ENCODE assay signal across 21 cellular contexts in genomic region chr5:17978954-17979353, GRCh38.
DNase-seq lines count a peak whose midpoint lies in the region; ATAC-seq, FAIRE-seq and TF ChIP-seq lines count a peak whose summit lies in the region.
"Had no signal": no experiment of that assay in that cellular context is flagged by ENCODE, and none has a peak within 500 bp of the region (broad histone marks: within the 10 kb centered on the region; RNA-seq: fewer than 3 reads in every experiment).

No MANE protein-coding gene starts in this region.

- CTCF ChIA-PET in A549 (lab: Yijun Ruan, JAX): no interaction called here
- CTCF ChIA-PET in IMR-90 (lab: Yijun Ruan, JAX): no interaction called here
- CTCF ChIA-PET in K562 (lab: Yijun Ruan, JAX; ENCODE audit: low intra/inter-chr PET ratio): no interaction called here

- H2BK120ac ChIP-seq in IMR-90 (ENCODE audit: low read depth, low read length): no peak overlapping the region

- POLR2A ChIA-PET in A549 (lab: Yijun Ruan, JAX) (no interaction called here), IMR-90 (lab: Charles Lee; ENCODE audit: unreplicated experiment) (no interaction called here), K562 (lab: Yijun Ruan, JAX) (no interaction called here)

- H2AFZ ChIP-seq in IMR-90 (replicated peaks; ENCODE audit: low read length, poor library complexity) (no peak overlapping the region), K562 (ENCODE audit: low read depth, low read length) (no peak overlapping the region)

- no peaks in the 10 kb centered on the region for H3K9me3 Mint-ChIP-seq in mesothelial cell of epicardium

- no peak overlapping the region for H3K18ac ChIP-seq in IMR-90 (ENCODE audit: low read depth, low read length)

- no peaks in the 10 kb centered on the region for H3K79me2 ChIP-seq in K562 (ENCODE audit: control insufficient read depth, insufficient read depth, low read length)

- no peak overlapping the region for H3K9ac ChIP-seq in IMR-90 (ENCODE audit: low read depth, low read length)
- no peak overlapping the region for H3K9ac ChIP-seq in K562 (ENCODE audit: insufficient read depth in 1 of 2, low read depth in 2 of 2, low read length in 2 of 2)
- H3K9ac ChIP-seq: BLaER1 treated with 17β-estradiol and CSF1 and Interleukin-3, amounts not matched to agents 10 nM and 100 nM had no signal

- H3K4ac ChIP-seq in IMR-90 (ENCODE audit: low read depth, low read length): no peak overlapping the region

- TF ChIP-seq POLR2A in A549 (IDR thresholded peaks at IDR 0.05; ENCODE audit: low read length) (no peak), IMR-90 (IDR thresholded peaks at IDR 0.05; ENCODE audit: low read depth, low read length) (no peak), K562 (conservative IDR thresholded peaks at IDR 0.05) (no peak)

- TF ChIP-seq EP300 in A549 (IDR thresholded peaks at IDR 0.05) (no peak), K562 (IDR thresholded peaks at IDR 0.05; ENCODE audit: low read length) (no peak)

- H3K79me1 ChIP-seq in IMR-90 (ENCODE audit: low read depth in 1 of 2, low read length in 2 of 2): no peaks in the 10 kb centered on the region

- no peak overlapping the region for H3K23ac ChIP-seq in IMR-90 (ENCODE audit: low read depth, low read length)

- H3K14ac ChIP-seq in IMR-90 (replicated peaks; ENCODE audit: low read depth, low read length): no peak overlapping the region

- no peak overlapping the region for H4K8ac ChIP-seq in IMR-90 (ENCODE audit: low read depth in 2 of 2, low read length in 2 of 2)

- no peak overlapping the region for H3K27ac Mint-ChIP-seq in mesothelial cell of epicardium
- H3K27ac Mint-ChIP-seq: B cell; CD4-positive, alpha-beta T cell; CD8-positive, alpha-beta T cell had no signal

- in situ Hi-C loops in IMR-90 (cut with MboI; ENCODE audit: low sequenced_read_pairs) (no loop called here), K562 (cut with MboI) (no loop called here)

- WGBS in A549 (ENCODE audit: missing lambda C conversion rate): 86% methylated on average over 2 of the region's 2 CpGs
- WGBS in IMR-90 (ENCODE audit: extremely low coverage in 2 of 2, insufficient read length in 1 of 2), 2 experiments: no CpG with 5 or more reads among the region's 2 CpGs
- 0% methylated on average over 2 of the region's 2 CpGs for WGBS in K562 (ENCODE audit: insufficient coverage, low coverage, missing lambda C conversion rate)

- no peak overlapping the region for H3K27ac ChIP-seq in A549
- no peak overlapping the region for H3K27ac ChIP-seq in IMR-90 (ENCODE audit: insufficient read depth, low read length)
- no peak overlapping the region for H3K27ac ChIP-seq in K562 (ENCODE audit: extremely low read depth, low read depth, low read length)
- H3K27ac ChIP-seq: BLaER1 treated with 17β-estradiol and CSF1 and Interleukin-3, amounts not matched to agents 10 nM and 100 nM; C4-2B had no signal

- no peaks in the 10 kb centered on the region for H3K27me3 Mint-ChIP-seq in mesothelial cell of epicardium (ENCODE audit: low read depth)
- H3K27me3 Mint-ChIP-seq: B cell; CD4-positive, alpha-beta T cell had no signal

- H3K4me2 ChIP-seq in A549 (no peak overlapping the region), IMR-90 (ENCODE audit: low read depth, low read length) (no peak overlapping the region), K562 (ENCODE audit: insufficient read depth, low read length) (no peak overlapping the region)
- H3K4me2 ChIP-seq: BLaER1 treated with 17β-estradiol and CSF1 and Interleukin-3, amounts not matched to agents 10 nM and 100 nM had no signal

- DNase-seq in A549 (ENCODE audit: low read depth in 1 of 2, low spot score in 1 of 2) (no peak), IMR-90 (no peak), K562 (ENCODE audit: extremely low read depth in 1 of 4, low spot score in 3 of 4) (no peak), mesothelial cell of epicardium (ENCODE audit: low spot score in 2 of 2, unreplicated experiment in 2 of 2) (no peak)
- DNase-seq: 8988T; AML-193; Caco-2; Calu3; CD4-positive, alpha-beta T cell; CD8-positive, alpha-beta T cell; DMS79 treated with DMSO at 0.1 percent for 48 hours; GF-D8 had no signal

- intact Hi-C loops in IMR-90 (cut with micrococcal nuclease): no loop called here
- intact Hi-C loops in K562 (cut with micrococcal nuclease): no loop called here

- H3K4me3 ChIP-seq in A549 (no peak overlapping the region), IMR-90 (ENCODE audit: insufficient read depth, low read depth, low read length) (no peak overlapping the region), K562 (no peak overlapping the region)
- H3K4me3 ChIP-seq: BLaER1 treated with 17β-estradiol and CSF1 and Interleukin-3, amounts not matched to agents 10 nM and 100 nM had no signal

- H4K5ac ChIP-seq in IMR-90 (ENCODE audit: low read depth, low read length): no peak overlapping the region

- no peaks in the 10 kb centered on the region for H3K36me3 ChIP-seq in IMR-90 (ENCODE audit: control insufficient read depth, insufficient read depth, low read length)
- H3K36me3 ChIP-seq in K562 (ENCODE audit: control insufficient read depth, insufficient read depth, low read length): no peaks in the 10 kb centered on the region
- H3K36me3 ChIP-seq: BLaER1 treated with 17β-estradiol and CSF1 and Interleukin-3, amounts not matched to agents 10 nM and 100 nM had no signal

- H3K36me3 Mint-ChIP-seq in mesothelial cell of epicardium: no peaks in the 10 kb centered on the region
- H3K36me3 Mint-ChIP-seq: CD8-positive, alpha-beta T cell had no signal

- H2AK5ac ChIP-seq in IMR-90 (ENCODE audit: low read depth, low read length): no peak overlapping the region

- H4K20me1 ChIP-seq in IMR-90 (ENCODE audit: insufficient read depth, low read length): no peaks in the 10 kb centered on the region
- no peaks in the 10 kb centered on the region for H4K20me1 ChIP-seq in K562 (replicated peaks; ENCODE audit: control insufficient read depth, insufficient read depth, low read length)
- H4K20me1 ChIP-seq: BLaER1 treated with 17β-estradiol and CSF1 and Interleukin-3, amounts not matched to agents 10 nM and 100 nM had no signal

- H3K27me3 ChIP-seq in IMR-90 (ENCODE audit: control insufficient read depth, insufficient read depth, low read length) (no peaks in the 10 kb centered on the region), K562 (ENCODE audit: control insufficient read depth in 2 of 2, insufficient read depth in 2 of 2, low read length in 2 of 2) (no peaks in the 10 kb centered on the region)
- H3K27me3 ChIP-seq: BLaER1 treated with 17β-estradiol and CSF1 and Interleukin-3, amounts not matched to agents 10 nM and 100 nM had no signal

- H3K9me3 ChIP-seq in A549 (no peaks in the 10 kb centered on the region), IMR-90 (ENCODE audit: control insufficient read depth, insufficient read depth, low read length) (no peaks in the 10 kb centered on the region), K562 (replicated peaks; ENCODE audit: control insufficient read depth, insufficient read depth, low read depth, low read length) (no peaks in the 10 kb centered on the region)
- H3K9me3 ChIP-seq: BLaER1 treated with 17β-estradiol and CSF1 and Interleukin-3, amounts not matched to agents 10 nM and 100 nM; Caco-2 had no signal

- no peaks in the 10 kb centered on the region for H3K9me1 ChIP-seq in IMR-90 (ENCODE audit: insufficient read depth, low read length)
- H3K9me1 ChIP-seq in K562 (ENCODE audit: control insufficient read depth, insufficient read depth, low read length): no peaks in the 10 kb centered on the region

- dilution Hi-C loops in IMR-90 (cut with HindIII; ENCODE audit: low sequenced_read_pairs, unreplicated experiment): no loop called here

- TF ChIP-seq RAD21 in A549 (conservative IDR thresholded peaks at IDR 0.05 in 1 of 2, IDR thresholded peaks at IDR 0.05 in 1 of 2) (no peak), IMR-90 (IDR thresholded peaks at IDR 0.05; ENCODE audit: low read length) (no peak), K562 (CRISPR knock-in tag; conservative IDR thresholded peaks at IDR 0.05 in 1 of 2, IDR thresholded peaks at IDR 0.05 in 1 of 2) (no peak)

- H3K4me1 ChIP-seq in A549: no peaks in the 10 kb centered on the region
- no peaks in the 10 kb centered on the region for H3K4me1 ChIP-seq in IMR-90 (ENCODE audit: control insufficient read depth, insufficient read depth, low read length)
- no peaks in the 10 kb centered on the region for H3K4me1 ChIP-seq in K562 (replicated peaks in 1 of 2; ENCODE audit: control insufficient read depth in 2 of 2, insufficient read depth in 2 of 2, low read length in 2 of 2)
- H3K4me1 ChIP-seq: BLaER1 treated with 17β-estradiol and CSF1 and Interleukin-3, amounts not matched to agents 10 nM and 100 nM; Caco-2 had no signal

- no peak for ATAC-seq in A549
- no peak for ATAC-seq in IMR-90 (ENCODE audit: low read depth)
- ATAC-seq in K562: no peak
- ATAC-seq in HG03108 (IDR thresholded peaks at IDR 0.05; ENCODE audit: unreplicated experiment): no peak
- ATAC-seq: CD8-positive, alpha-beta T cell had no signal

- no peak overlapping the region for H3K56ac ChIP-seq in IMR-90 (ENCODE audit: extremely low read depth, insufficient read depth, low read length)

- no peaks in the 10 kb centered on the region for H3K4me1 Mint-ChIP-seq in mesothelial cell of epicardium
- H3K4me1 Mint-ChIP-seq: B cell had no signal

- H2BK20ac ChIP-seq in IMR-90 (ENCODE audit: low read depth, low read length): no peak overlapping the region

- peak; percentile 13 for FAIRE-seq in A549 (lab: Jason Lieb, UNC)
- FAIRE-seq in K562 (lab: Jason Lieb, UNC): no peak
- FAIRE-seq: A204.1, D721Med, G401.6, GM12891, GM19239 had no signal

- no TSS peak for BruUV-seq in IMR-90 (replicated peaks; lab: Mats Ljungman, UMichigan)
- no TSS peak for BruUV-seq in K562 (replicated peaks; lab: Mats Ljungman, UMichigan)

- H2BK5ac ChIP-seq in IMR-90 (ENCODE audit: low read depth, low read length, poor library complexity, severe bottlenecking): no peak overlapping the region

- H4K91ac ChIP-seq in IMR-90 (ENCODE audit: insufficient read depth, low read depth, low read length): no peak overlapping the region

- TF ChIP-seq CTCF in A549 (IDR thresholded peaks at IDR 0.05) (no peak), IMR-90 (conservative IDR thresholded peaks at IDR 0.05; ENCODE audit: low read depth, low read length) (no peak), K562 (IDR thresholded peaks at IDR 0.05 in 2 of 3, conservative IDR thresholded peaks at IDR 0.05 in 1 of 3; ENCODE audit: insufficient read depth in 2 of 3, low read depth in 1 of 3, low read length in 3 of 3) (no peak), mesothelial cell of epicardium (IDR thresholded peaks at IDR 0.05; ENCODE audit: unreplicated experiment) (no peak)

- H2AK9ac ChIP-seq in IMR-90 (replicated peaks; ENCODE audit: low read depth, low read length, poor library complexity): no peak overlapping the region

- H3K4me3 Mint-ChIP-seq in mesothelial cell of epicardium: no peak overlapping the region
- H3K4me3 Mint-ChIP-seq: B cell; CD4-positive, alpha-beta T cell; CD8-positive, alpha-beta T cell had no signal

- no peak overlapping the region for H2BK15ac ChIP-seq in IMR-90 (ENCODE audit: low read depth, low read length)

TF ChIP-seq in A549, 52 proteins besides CTCF, POLR2A, EP300 and RAD21 (continues in another document):
- no peak for TF ChIP-seq TFCP2L1 (CRISPR knock-in tag; IDR thresholded peaks at IDR 0.05)

Comparison
In these comparisons a context has a peak if more than half of its experiments do, and no peak if none do; other contexts are left out.
1. Of the 35 proteins assayed by ChIP-seq in both K562 and A549: peak only in K562: none; only in A549: MAFK; in both: none; in neither: 34.